Comparison of ENCODE assay signal across 1 cellular context in the genomic region with DNA sequence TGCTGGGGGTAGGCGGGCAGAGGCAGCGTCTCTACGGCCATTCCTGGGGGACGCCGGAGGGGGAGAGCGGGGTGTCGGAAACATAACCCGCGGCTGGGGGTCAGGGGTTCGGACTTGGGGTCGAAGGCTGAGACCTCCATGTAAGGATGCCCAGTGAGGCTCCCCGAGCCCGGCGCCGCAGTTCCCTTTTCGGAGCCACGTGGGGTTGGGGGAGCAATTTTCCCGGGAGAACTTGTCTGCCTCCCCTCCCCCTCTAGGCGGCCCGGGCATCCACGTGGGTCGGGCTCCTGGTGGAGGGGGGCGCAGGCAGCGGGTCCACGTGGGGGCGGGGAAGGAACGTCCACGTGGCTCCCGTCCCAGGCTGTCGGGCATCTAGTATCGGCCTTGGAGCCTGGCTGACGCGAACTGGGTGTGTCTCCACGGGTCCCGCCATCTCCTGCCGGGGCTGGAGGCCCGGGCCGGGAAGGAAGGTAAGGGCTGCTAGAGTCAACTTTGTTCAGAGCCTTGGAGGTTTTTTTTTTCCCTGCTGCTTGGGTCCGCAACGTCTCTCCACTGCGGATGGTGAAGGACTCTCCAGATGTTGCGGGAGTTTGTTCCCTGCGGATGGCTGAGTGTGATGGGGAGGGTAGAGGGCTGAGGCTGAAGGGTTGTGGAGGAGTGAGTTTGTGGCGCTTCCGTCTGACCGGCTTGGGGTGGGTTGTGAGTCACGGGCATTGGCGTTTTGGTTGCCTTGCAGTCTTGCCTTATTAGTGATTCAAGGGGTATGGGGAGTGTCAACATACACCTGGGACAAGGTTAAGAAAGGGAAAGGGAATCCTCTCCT.
TF ChIP-seq lines count a peak whose summit lies in the region.

No MANE protein-coding gene starts in this region.

TF ChIP-seq in HEK293, 187 proteins besides CTCF, POLR2A, EP300 and RAD21 (continued from another document and continues in another):
- 0 out of 2 replicates have a peak, but pooled peaks have one; percentile 8 for TF ChIP-seq ZXDB (tag by site-specific recombination; IDR thresholded peaks at IDR 0.05)
- TF ChIP-seq ZNF248 (tag by site-specific recombination; IDR thresholded peaks at IDR 0.05): no peak
- TF ChIP-seq, protein P1, sequence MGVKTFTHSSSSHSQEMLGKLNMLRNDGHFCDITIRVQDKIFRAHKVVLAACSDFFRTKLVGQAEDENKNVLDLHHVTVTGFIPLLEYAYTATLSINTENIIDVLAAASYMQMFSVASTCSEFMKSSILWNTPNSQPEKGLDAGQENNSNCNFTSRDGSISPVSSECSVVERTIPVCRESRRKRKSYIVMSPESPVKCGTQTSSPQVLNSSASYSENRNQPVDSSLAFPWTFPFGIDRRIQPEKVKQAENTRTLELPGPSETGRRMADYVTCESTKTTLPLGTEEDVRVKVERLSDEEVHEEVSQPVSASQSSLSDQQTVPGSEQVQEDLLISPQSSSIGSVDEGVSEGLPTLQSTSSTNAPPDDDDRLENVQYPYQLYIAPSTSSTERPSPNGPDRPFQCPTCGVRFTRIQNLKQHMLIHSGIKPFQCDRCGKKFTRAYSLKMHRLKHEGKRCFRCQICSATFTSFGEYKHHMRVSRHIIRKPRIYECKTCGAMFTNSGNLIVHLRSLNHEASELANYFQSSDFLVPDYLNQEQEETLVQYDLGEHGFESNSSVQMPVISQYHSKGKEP (tag by site-specific recombination; IDR thresholded peaks at IDR 0.05): no peak
- TF ChIP-seq, protein P2, sequence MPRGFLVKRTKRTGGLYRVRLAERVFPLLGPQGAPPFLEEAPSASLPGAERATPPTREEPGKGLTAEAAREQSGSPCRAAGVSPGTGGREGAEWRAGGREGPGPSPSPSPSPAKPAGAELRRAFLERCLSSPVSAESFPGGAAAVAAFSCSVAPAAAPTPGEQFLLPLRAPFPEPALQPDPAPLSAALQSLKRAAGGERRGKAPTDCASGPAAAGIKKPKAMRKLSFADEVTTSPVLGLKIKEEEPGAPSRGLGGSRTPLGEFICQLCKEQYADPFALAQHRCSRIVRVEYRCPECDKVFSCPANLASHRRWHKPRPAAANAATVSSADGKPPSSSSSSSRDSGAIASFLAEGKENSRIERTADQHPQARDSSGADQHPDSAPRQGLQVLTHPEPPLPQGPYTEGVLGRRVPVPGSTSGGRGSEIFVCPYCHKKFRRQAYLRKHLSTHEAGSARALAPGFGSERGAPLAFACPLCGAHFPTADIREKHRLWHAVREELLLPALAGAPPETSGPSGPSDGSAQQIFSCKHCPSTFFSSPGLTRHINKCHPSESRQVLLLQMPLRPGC (tag by site-specific recombination; IDR thresholded peaks at IDR 0.05): no peak
- TF ChIP-seq ZNF416 (tag by site-specific recombination; IDR thresholded peaks at IDR 0.05): no peak
- TF ChIP-seq, protein P3, sequence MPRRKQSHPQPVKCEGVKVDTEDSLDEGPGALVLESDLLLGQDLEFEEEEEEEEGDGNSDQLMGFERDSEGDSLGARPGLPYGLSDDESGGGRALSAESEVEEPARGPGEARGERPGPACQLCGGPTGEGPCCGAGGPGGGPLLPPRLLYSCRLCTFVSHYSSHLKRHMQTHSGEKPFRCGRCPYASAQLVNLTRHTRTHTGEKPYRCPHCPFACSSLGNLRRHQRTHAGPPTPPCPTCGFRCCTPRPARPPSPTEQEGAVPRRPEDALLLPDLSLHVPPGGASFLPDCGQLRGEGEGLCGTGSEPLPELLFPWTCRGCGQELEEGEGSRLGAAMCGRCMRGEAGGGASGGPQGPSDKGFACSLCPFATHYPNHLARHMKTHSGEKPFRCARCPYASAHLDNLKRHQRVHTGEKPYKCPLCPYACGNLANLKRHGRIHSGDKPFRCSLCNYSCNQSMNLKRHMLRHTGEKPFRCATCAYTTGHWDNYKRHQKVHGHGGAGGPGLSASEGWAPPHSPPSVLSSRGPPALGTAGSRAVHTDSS (tag by site-specific recombination; IDR thresholded peaks at IDR 0.05): no peak
- TF ChIP-seq, protein P4, sequence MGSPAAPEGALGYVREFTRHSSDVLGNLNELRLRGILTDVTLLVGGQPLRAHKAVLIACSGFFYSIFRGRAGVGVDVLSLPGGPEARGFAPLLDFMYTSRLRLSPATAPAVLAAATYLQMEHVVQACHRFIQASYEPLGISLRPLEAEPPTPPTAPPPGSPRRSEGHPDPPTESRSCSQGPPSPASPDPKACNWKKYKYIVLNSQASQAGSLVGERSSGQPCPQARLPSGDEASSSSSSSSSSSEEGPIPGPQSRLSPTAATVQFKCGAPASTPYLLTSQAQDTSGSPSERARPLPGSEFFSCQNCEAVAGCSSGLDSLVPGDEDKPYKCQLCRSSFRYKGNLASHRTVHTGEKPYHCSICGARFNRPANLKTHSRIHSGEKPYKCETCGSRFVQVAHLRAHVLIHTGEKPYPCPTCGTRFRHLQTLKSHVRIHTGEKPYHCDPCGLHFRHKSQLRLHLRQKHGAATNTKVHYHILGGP (tag by site-specific recombination; IDR thresholded peaks at IDR 0.05): no peak
- no peak for TF ChIP-seq MEIS1 (CRISPR knock-in tag; IDR thresholded peaks at IDR 0.05; ENCODE audit: borderline replicate concordance)
- no peak for TF ChIP-seq HOXC10 (CRISPR knock-in tag; IDR thresholded peaks at IDR 0.05)
- no peak for TF ChIP-seq ZNF121 (tag by site-specific recombination; IDR thresholded peaks at IDR 0.05)
- no peak for TF ChIP-seq SCRT2 (tag by site-specific recombination; IDR thresholded peaks at IDR 0.05)
- no peak for TF ChIP-seq WT1 (tag by site-specific recombination; IDR thresholded peaks at IDR 0.05)
- TF ChIP-seq ZBTB21 (tag by site-specific recombination; IDR thresholded peaks at IDR 0.05): no peak
- TF ChIP-seq ZNF112 (tag by site-specific recombination; IDR thresholded peaks at IDR 0.05): no peak
- no peak for TF ChIP-seq MYNN (tag by site-specific recombination; IDR thresholded peaks at IDR 0.05; ENCODE audit: borderline replicate concordance)
- no peak; the same call in 1 of the 2 replicates for TF ChIP-seq OVOL3 (tag by site-specific recombination; IDR thresholded peaks at IDR 0.05)
- TF ChIP-seq ZNF777 (tag by site-specific recombination; IDR thresholded peaks at IDR 0.05; ENCODE audit: borderline replicate concordance): no peak
- TF ChIP-seq, protein P5, sequence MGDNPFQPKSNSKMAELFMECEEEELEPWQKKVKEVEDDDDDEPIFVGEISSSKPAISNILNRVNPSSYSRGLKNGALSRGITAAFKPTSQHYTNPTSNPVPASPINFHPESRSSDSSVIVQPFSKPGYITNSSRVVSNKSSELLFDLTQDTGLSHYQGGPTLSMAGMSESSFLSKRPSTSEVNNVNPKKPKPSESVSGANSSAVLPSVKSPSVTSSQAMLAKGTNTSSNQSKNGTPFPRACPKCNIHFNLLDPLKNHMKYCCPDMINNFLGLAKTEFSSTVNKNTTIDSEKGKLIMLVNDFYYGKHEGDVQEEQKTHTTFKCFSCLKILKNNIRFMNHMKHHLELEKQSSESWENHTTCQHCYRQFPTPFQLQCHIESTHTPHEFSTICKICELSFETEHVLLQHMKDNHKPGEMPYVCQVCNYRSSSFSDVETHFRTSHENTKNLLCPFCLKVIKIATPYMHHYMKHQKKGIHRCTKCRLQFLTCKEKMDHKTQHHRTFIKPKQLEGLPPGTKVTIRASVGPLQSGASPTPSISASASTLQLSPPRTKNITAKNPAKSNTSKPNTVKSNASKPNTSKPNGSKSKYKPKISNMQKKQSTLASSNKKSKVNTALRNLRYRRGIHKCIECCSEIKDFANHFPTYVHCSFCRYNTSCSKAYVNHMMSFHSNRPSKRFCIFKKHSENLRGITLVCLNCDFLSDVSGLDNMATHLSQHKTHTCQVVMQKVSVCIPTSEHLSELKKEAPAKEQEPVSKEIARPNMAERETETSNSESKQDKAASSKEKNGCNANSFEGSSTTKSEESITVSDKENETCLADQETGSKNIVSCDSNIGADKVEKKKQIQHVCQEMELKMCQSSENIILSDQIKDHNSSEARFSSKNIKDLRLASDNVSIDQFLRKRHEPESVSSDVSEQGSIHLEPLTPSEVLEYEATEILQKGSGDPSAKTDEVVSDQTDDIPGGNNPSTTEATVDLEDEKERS (tag by site-specific recombination; IDR thresholded peaks at IDR 0.05): no peak
- no peak; the same call in 1 of the 2 replicates for TF ChIP-seq ZNF837 (tag by site-specific recombination; IDR thresholded peaks at IDR 0.05)
- TF ChIP-seq, protein P6, sequence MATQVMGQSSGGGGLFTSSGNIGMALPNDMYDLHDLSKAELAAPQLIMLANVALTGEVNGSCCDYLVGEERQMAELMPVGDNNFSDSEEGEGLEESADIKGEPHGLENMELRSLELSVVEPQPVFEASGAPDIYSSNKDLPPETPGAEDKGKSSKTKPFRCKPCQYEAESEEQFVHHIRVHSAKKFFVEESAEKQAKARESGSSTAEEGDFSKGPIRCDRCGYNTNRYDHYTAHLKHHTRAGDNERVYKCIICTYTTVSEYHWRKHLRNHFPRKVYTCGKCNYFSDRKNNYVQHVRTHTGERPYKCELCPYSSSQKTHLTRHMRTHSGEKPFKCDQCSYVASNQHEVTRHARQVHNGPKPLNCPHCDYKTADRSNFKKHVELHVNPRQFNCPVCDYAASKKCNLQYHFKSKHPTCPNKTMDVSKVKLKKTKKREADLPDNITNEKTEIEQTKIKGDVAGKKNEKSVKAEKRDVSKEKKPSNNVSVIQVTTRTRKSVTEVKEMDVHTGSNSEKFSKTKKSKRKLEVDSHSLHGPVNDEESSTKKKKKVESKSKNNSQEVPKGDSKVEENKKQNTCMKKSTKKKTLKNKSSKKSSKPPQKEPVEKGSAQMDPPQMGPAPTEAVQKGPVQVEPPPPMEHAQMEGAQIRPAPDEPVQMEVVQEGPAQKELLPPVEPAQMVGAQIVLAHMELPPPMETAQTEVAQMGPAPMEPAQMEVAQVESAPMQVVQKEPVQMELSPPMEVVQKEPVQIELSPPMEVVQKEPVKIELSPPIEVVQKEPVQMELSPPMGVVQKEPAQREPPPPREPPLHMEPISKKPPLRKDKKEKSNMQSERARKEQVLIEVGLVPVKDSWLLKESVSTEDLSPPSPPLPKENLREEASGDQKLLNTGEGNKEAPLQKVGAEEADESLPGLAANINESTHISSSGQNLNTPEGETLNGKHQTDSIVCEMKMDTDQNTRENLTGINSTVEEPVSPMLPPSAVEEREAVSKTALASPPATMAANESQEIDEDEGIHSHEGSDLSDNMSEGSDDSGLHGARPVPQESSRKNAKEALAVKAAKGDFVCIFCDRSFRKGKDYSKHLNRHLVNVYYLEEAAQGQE (tag by site-specific recombination; IDR thresholded peaks at IDR 0.05): 0 out of 2 replicates have a peak, but pooled peaks have one; percentile 15
- no peak for TF ChIP-seq ZNF37A (tag by site-specific recombination; IDR thresholded peaks at IDR 0.05)
- peak; percentile 12; the same call in 1 of the 2 replicates for TF ChIP-seq ZNF660 (tag by site-specific recombination; IDR thresholded peaks at IDR 0.05)
- TF ChIP-seq YY2 (tag by site-specific recombination; IDR thresholded peaks at IDR 0.05): no peak
- no peak for TF ChIP-seq TRIM28 (IDR thresholded peaks at IDR 0.05; ENCODE audit: borderline replicate concordance, low read length)
- peak; percentile 88 for TF ChIP-seq IKZF3 (tag by site-specific recombination; IDR thresholded peaks at IDR 0.05)
- TF ChIP-seq GLIS2 (tag by site-specific recombination; IDR thresholded peaks at IDR 0.05): peak; percentile 92
- TF ChIP-seq REPIN1 (tag by site-specific recombination; IDR thresholded peaks at IDR 0.05; ENCODE audit: low read depth): no peak
- TF ChIP-seq, protein P7, sequence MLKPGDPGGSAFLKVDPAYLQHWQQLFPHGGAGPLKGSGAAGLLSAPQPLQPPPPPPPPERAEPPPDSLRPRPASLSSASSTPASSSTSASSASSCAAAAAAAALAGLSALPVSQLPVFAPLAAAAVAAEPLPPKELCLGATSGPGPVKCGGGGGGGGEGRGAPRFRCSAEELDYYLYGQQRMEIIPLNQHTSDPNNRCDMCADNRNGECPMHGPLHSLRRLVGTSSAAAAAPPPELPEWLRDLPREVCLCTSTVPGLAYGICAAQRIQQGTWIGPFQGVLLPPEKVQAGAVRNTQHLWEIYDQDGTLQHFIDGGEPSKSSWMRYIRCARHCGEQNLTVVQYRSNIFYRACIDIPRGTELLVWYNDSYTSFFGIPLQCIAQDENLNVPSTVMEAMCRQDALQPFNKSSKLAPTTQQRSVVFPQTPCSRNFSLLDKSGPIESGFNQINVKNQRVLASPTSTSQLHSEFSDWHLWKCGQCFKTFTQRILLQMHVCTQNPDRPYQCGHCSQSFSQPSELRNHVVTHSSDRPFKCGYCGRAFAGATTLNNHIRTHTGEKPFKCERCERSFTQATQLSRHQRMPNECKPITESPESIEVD (tag by site-specific recombination; IDR thresholded peaks at IDR 0.05): no peak
- TF ChIP-seq ZNF175 (tag by site-specific recombination; IDR thresholded peaks at IDR 0.05): no peak
- no peak for TF ChIP-seq ZNF292 (tag by site-specific recombination; IDR thresholded peaks at IDR 0.05; ENCODE audit: borderline replicate concordance, low read depth)
- no peak for TF ChIP-seq ZNF544 (tag by site-specific recombination; IDR thresholded peaks at IDR 0.05)
- no peak for TF ChIP-seq ZNF350 (tag by site-specific recombination; IDR thresholded peaks at IDR 0.05)
- 0 out of 2 replicates have a peak, but pooled peaks have one; percentile 14 for TF ChIP-seq ZIC2 (tag by site-specific recombination; IDR thresholded peaks at IDR 0.05)
- TF ChIP-seq, protein P8, sequence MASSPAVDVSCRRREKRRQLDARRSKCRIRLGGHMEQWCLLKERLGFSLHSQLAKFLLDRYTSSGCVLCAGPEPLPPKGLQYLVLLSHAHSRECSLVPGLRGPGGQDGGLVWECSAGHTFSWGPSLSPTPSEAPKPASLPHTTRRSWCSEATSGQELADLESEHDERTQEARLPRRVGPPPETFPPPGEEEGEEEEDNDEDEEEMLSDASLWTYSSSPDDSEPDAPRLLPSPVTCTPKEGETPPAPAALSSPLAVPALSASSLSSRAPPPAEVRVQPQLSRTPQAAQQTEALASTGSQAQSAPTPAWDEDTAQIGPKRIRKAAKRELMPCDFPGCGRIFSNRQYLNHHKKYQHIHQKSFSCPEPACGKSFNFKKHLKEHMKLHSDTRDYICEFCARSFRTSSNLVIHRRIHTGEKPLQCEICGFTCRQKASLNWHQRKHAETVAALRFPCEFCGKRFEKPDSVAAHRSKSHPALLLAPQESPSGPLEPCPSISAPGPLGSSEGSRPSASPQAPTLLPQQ (tag by site-specific recombination; IDR thresholded peaks at IDR 0.05): peak; percentile 86
